Comparison of ENCODE assay signal across 11 cellular contexts in genomic region chr18:63152791-63153190, GRCh38.
DNase-seq lines count a peak whose midpoint lies in the region; ATAC-seq and TF ChIP-seq lines count a peak whose summit lies in the region.
"Had no signal": no experiment of that assay in that cellular context is flagged by ENCODE, and none has a peak within 500 bp of the region (broad histone marks: within the 10 kb centered on the region; RNA-seq: fewer than 3 reads in every experiment).

No MANE protein-coding gene starts in this region.

- peaks cover 32% of the 10 kb centered on the region for H3K36me3 Mint-ChIP-seq in activated T-helper 1 cell treated with anti-CD3 and anti-CD28 coated beads, Interleukin-12 subunit alpha, Interleukin-12 subunit beta, Interleukin-2, Interleukin-4 antibody, amounts not matched to agents 30 ng/mL and 10 ng/mL and 1 ng/mL, durations not matched to agents 14 hours and 24 hours and 36 hours (ENCODE audit: low read depth)
- H3K36me3 Mint-ChIP-seq in stimulated activated naive CD8-positive, alpha-beta T cell treated with anti-CD3 and anti-CD28 coated beads, Interleukin-15, Interleukin-2, amounts not matched to agents 100 ng/mL and 50 ng/mL, for 24 hours (ENCODE audit: low read depth), result peaks cover 21% of the 10 kb centered on the region

- peak; percentile 75 for DNase-seq in activated effector memory CD4-positive, alpha-beta T cell treated with anti-CD3 and anti-CD28 coated beads, Interleukin-2, amount 50 U/mL, for 16 hours
- DNase-seq in activated effector memory CD4-positive, alpha-beta T cell treated with Interleukin-2 at 50 U/mL for 16 hours, result no peak
- no peak for DNase-seq in activated T-helper 1 cell treated with anti-CD3 and anti-CD28 coated beads, Interleukin-12 subunit alpha, Interleukin-12 subunit beta, Interleukin-2, Interleukin-4 antibody, amounts not matched to agents 30 ng/mL and 10 ng/mL and 1 ng/mL, durations not matched to agents 14 hours and 24 hours and 36 hours (ENCODE audit: low spot score)
- DNase-seq in kidney glomerular epithelial cell (lab: John Stamatoyannopoulos, UW) (no peak), HuH-7 (ENCODE audit: low spot score) (no peak)
- DNase-seq: NCI-H1092, stomach had no signal

- no peaks in the 10 kb centered on the region for H3K9me3 Mint-ChIP-seq in activated T-helper 1 cell treated with anti-CD3 and anti-CD28 coated beads, Interleukin-12 subunit alpha, Interleukin-12 subunit beta, Interleukin-2, Interleukin-4 antibody, amounts not matched to agents 30 ng/mL and 10 ng/mL and 1 ng/mL, durations not matched to agents 14 hours and 24 hours and 36 hours
- no peaks in the 10 kb centered on the region for H3K9me3 Mint-ChIP-seq in stimulated activated naive CD8-positive, alpha-beta T cell treated with anti-CD3 and anti-CD28 coated beads, Interleukin-15, Interleukin-2, amounts not matched to agents 100 ng/mL and 50 ng/mL, for 24 hours

- intact Hi-C loops in activated T-helper 1 cell treated with anti-CD3 and anti-CD28 coated beads, Interleukin-12 subunit alpha, Interleukin-12 subunit beta, Interleukin-2, Interleukin-4 antibody, amounts not matched to agents 30 ng/mL and 10 ng/mL and 1 ng/mL, durations not matched to agents 14 hours and 24 hours and 36 hours (cut with micrococcal nuclease), result loop anchor here (1.0 kb wide), 1 partner anchor 9 kb away; no protein-coding TSS in a partner anchor

- peak overlapping the region; percentile 73 for H3K27ac Mint-ChIP-seq in activated T-helper 1 cell treated with anti-CD3 and anti-CD28 coated beads, Interleukin-12 subunit alpha, Interleukin-12 subunit beta, Interleukin-2, Interleukin-4 antibody, amounts not matched to agents 30 ng/mL and 10 ng/mL and 1 ng/mL, durations not matched to agents 14 hours and 24 hours and 36 hours
- H3K27ac Mint-ChIP-seq in stimulated activated naive CD8-positive, alpha-beta T cell treated with anti-CD3 and anti-CD28 coated beads, Interleukin-15, Interleukin-2, amounts not matched to agents 100 ng/mL and 50 ng/mL, for 24 hours, result peak overlapping the region; percentile 100

- peaks cover 87% of the 10 kb centered on the region for H3K4me1 Mint-ChIP-seq in activated T-helper 1 cell treated with anti-CD3 and anti-CD28 coated beads, Interleukin-12 subunit alpha, Interleukin-12 subunit beta, Interleukin-2, Interleukin-4 antibody, amounts not matched to agents 30 ng/mL and 10 ng/mL and 1 ng/mL, durations not matched to agents 14 hours and 24 hours and 36 hours (ENCODE audit: low read depth)
- H3K4me1 Mint-ChIP-seq in stimulated activated naive CD8-positive, alpha-beta T cell treated with anti-CD3 and anti-CD28 coated beads, Interleukin-15, Interleukin-2, amounts not matched to agents 100 ng/mL and 50 ng/mL, for 24 hours (ENCODE audit: low read depth), result peaks cover 95% of the 10 kb centered on the region

- no peaks in the 10 kb centered on the region for H3K27me3 Mint-ChIP-seq in activated T-helper 1 cell treated with anti-CD3 and anti-CD28 coated beads, Interleukin-12 subunit alpha, Interleukin-12 subunit beta, Interleukin-2, Interleukin-4 antibody, amounts not matched to agents 30 ng/mL and 10 ng/mL and 1 ng/mL, durations not matched to agents 14 hours and 24 hours and 36 hours (ENCODE audit: insufficient read depth)
- H3K27me3 Mint-ChIP-seq in stimulated activated naive CD8-positive, alpha-beta T cell treated with anti-CD3 and anti-CD28 coated beads, Interleukin-15, Interleukin-2, amounts not matched to agents 100 ng/mL and 50 ng/mL, for 24 hours, result no peaks in the 10 kb centered on the region

- H3K4me3 Mint-ChIP-seq in activated T-helper 1 cell treated with anti-CD3 and anti-CD28 coated beads, Interleukin-12 subunit alpha, Interleukin-12 subunit beta, Interleukin-2, Interleukin-4 antibody, amounts not matched to agents 30 ng/mL and 10 ng/mL and 1 ng/mL, durations not matched to agents 14 hours and 24 hours and 36 hours, result peak overlapping the region; percentile 10
- H3K4me3 Mint-ChIP-seq in stimulated activated naive CD8-positive, alpha-beta T cell treated with anti-CD3 and anti-CD28 coated beads, Interleukin-15, Interleukin-2, amounts not matched to agents 100 ng/mL and 50 ng/mL, for 24 hours, result peak overlapping the region; percentile 64

- ATAC-seq in HG03378 (IDR thresholded peaks at IDR 0.05; ENCODE audit: unreplicated experiment) (peak; percentile 30), SK-N-SH treated with all-trans-retinoic acid at 6 μM for 48 hours (no peak)
- ATAC-seq: HCT116 had no signal

TF ChIP-seq in SK-N-SH treated with all-trans-retinoic acid at 6 μM for 48 hours, 23 proteins besides CTCF, POLR2A, EP300 and RAD21:
- no peak for TF ChIP-seq PPARA (CRISPR knock-in tag; IDR thresholded peaks at IDR 0.05; ENCODE audit: borderline replicate concordance)
